Comparison of ENCODE assay signal across 8 cellular contexts in the genomic region with DNA sequence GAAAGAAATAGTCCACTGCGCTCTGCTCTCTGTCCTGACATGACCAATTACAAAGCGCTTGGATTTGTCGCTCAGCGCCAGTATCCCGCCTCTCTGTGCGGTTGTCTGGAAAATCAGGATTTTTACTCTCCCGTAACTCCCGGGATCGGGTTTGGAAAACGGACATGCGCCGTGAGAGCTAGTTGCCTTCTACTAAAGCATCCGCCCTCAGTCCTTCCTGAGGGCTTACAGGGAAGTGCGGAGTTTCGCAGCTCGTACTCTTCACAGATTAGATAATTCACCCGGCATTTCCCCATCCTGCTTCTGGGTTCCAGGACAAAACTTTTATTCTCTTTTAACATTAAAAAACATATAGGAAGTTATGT. TPM values are rescaled to one million over a fixed set of nuclear protein-coding genes. Genes with fewer than 3 reads are reported as not detected.
DNase-seq lines count a peak whose midpoint lies in the region; ATAC-seq and TF ChIP-seq lines count a peak whose summit lies in the region.

No MANE protein-coding gene starts in this region.

- H3K9me3 Mint-ChIP-seq in chondrocyte (ENCODE audit: low read depth): no peaks in the 10 kb centered on the region

- TF ChIP-seq CTCF in chondrocyte (IDR thresholded peaks at IDR 0.05) (no peak), kidney epithelial cell (IDR thresholded peaks at IDR 0.05; ENCODE audit: insufficient read depth, low read length, poor library complexity, severe bottlenecking) (no peak)

- H3K4me1 Mint-ChIP-seq in chondrocyte (ENCODE audit: low read depth): peaks cover 22% of the 10 kb centered on the region

- TF ChIP-seq POLR2A in GM18951 (IDR thresholded peaks at IDR 0.05; ENCODE audit: extremely low read depth, insufficient read depth, insufficient read length): peak; percentile 69

- no peaks in the 10 kb centered on the region for H3K27me3 ChIP-seq in kidney epithelial cell (ENCODE audit: control insufficient read depth, insufficient read depth, low read length)

- in situ Hi-C loops in GM18951 (cut with MboI; ENCODE audit: low sequenced_read_pairs, unreplicated experiment): no loop called here

- H3K27me3 Mint-ChIP-seq in chondrocyte (ENCODE audit: low read depth): no peaks in the 10 kb centered on the region

- peak; percentile 93 for DNase-seq in AG08396 (ENCODE audit: low spot score)
- peak; percentile 99 for DNase-seq in NCI-H345 treated with DMSO at 0.1 percent for 48 hours (lab: John Stamatoyannopoulos, UW; ENCODE audit: unreplicated experiment)
- DNase-seq in activated CD4-positive, CD25-positive, alpha-beta regulatory T cell treated with anti-CD3 and anti-CD28 coated beads, Interleukin-2, amount 50 U/mL, for 72 hours: peak; percentile 56
- DNase-seq in chondrocyte (ENCODE audit: low spot score): peak; percentile 95
- peak; percentile 85 for DNase-seq in kidney epithelial cell (ENCODE audit: low read depth)
- peak; percentile 82 for DNase-seq in stimulated activated CD4-positive, alpha-beta T cell treated with anti-CD3 and anti-CD28 coated beads, Interleukin-15, amount 100 ng/mL, for 24 hours

- peak overlapping the region; percentile 96 for H3K27ac Mint-ChIP-seq in chondrocyte (ENCODE audit: unreplicated experiment)

- peak overlapping the region; percentile 92 for H3K4me3 Mint-ChIP-seq in chondrocyte (ENCODE audit: unreplicated experiment)

- peak; percentile 39 for ATAC-seq in HG03280 (IDR thresholded peaks at IDR 0.05; ENCODE audit: unreplicated experiment)

- peaks cover 2% of the 10 kb centered on the region for H3K36me3 Mint-ChIP-seq in chondrocyte (ENCODE audit: low read depth)

- H3K4me3 ChIP-seq in kidney epithelial cell (ENCODE audit: low read depth, low read length): peak overlapping the region; percentile 71

- no peaks in the 10 kb centered on the region for H3K36me3 ChIP-seq in kidney epithelial cell (ENCODE audit: control insufficient read depth, insufficient read depth, low read length)

RNA-seq across cellular contexts. Expression of gene MKKS, which starts 0.4 kb away (rescaled TPM):
- total RNA-seq in chondrocyte (12.6 to 16.2 TPM (median 12.6 TPM) in 3 replicates), kidney epithelial cell (16.8 and 19.2 TPM in 2 replicates)

RNA-seq across cellular contexts. Expression of gene SLX4IP, which starts 0.7 kb away (rescaled TPM):
- total RNA-seq in chondrocyte (5.1 to 6.5 TPM (median 5.4 TPM) in 3 replicates), kidney epithelial cell (5.8 TPM in 2 replicates)

Comparison
In these comparisons a context has a peak if more than half of its experiments do, and no peak if none do; other contexts are left out.
1. Peak in every context shown above with its lines: DNase-seq, ATAC-seq and H3K4me3 ChIP-seq.